ENCODE assay signal across 16 cellular contexts in the genomic region with DNA sequence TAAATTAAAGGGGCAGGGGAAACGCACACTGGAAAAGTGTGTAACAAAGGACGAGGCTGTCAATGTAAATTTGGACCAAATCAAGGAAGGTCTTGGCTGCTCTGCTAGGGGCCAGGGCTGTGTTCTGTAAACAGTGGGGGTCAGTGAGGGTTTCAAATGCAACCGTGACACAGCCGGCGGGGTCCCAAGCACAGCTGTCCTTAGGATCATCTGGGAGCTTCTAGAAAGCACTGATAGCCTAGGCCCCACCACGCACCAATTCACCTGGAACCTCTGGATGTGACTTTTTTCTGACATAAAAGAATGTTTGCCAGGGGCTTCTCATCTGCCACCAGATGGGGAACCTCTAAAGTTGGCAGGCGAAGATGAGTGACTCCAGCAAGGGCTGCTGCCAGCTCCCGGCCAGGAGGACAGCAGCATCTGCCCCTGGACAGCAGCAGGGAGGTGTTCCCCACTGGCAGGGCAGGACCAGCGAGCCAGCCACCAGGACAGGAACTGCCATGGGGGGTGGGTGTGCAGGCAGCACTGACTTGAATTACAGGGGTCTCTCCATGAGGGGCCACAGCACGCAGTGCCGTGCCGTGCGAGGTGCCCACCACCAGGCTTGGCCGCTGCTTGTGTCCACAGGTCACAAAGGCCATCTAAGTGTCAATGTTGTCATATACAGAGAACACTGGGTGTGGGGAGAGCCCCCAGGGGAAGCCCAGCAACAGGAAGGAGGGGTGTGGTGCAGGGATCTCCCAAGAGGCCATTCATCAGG.
DNase-seq lines count a peak whose midpoint lies in the region; ATAC-seq and TF ChIP-seq lines count a peak whose summit lies in the region.
"Had no signal": no experiment of that assay in that cellular context is flagged by ENCODE, and none has a peak within 500 bp of the region (broad histone marks: within the 10 kb centered on the region; RNA-seq: fewer than 3 reads in every experiment).

No MANE protein-coding gene starts in this region.

- DNase-seq in chondrocyte (ENCODE audit: low spot score) (peak; percentile 81), neural progenitor cell (ENCODE audit: low spot score) (no peak), upper lobe of right lung (peak; percentile 42), NCI-H2171 treated with DMSO at 0.1 percent for 48 hours (lab: John Stamatoyannopoulos, UW) (no peak)
- DNase-seq in activated CD4-positive, alpha-beta T cell treated with anti-CD3 and anti-CD28 coated beads for 4 hours, result no peak
- DNase-seq: ACHN; BE2C; Caco-2; CD4-positive, alpha-beta T cell; GM23248; H7; HFFc6 had no signal

- H3K27ac ChIP-seq in BLaER1 (no peak overlapping the region), neural progenitor cell (no peak overlapping the region), upper lobe of right lung (no peak overlapping the region)
- H3K27ac ChIP-seq: C4-2B, GM23248 had no signal

- H4K20me1 ChIP-seq in BLaER1, result no peaks in the 10 kb centered on the region
- H4K20me1 ChIP-seq in neural progenitor cell (ENCODE audit: low read depth), result no peaks in the 10 kb centered on the region

- peaks cover 10% of the 10 kb centered on the region for H3K4me1 ChIP-seq in BLaER1
- H3K4me1 ChIP-seq in neural progenitor cell, result peaks cover 25% of the 10 kb centered on the region
- H3K4me1 ChIP-seq in upper lobe of right lung, result no peaks in the 10 kb centered on the region
- H3K4me1 ChIP-seq: BE2C had no signal

- TF ChIP-seq CTCF in chondrocyte (IDR thresholded peaks at IDR 0.05) (no peak), neural progenitor cell (IDR thresholded peaks at IDR 0.05) (no peak), upper lobe of right lung (IDR thresholded peaks at IDR 0.05) (no peak)

- H3K36me3 Mint-ChIP-seq in chondrocyte (ENCODE audit: low read depth), result no peaks in the 10 kb centered on the region
- peaks cover 3% of the 10 kb centered on the region for H3K36me3 Mint-ChIP-seq in neural progenitor cell
- H3K36me3 Mint-ChIP-seq: IgD-negative memory B cell had no signal

- H3K9me3 Mint-ChIP-seq in chondrocyte (ENCODE audit: low read depth), result peaks cover 18% of the 10 kb centered on the region
- H3K9me3 Mint-ChIP-seq in neural progenitor cell, result peaks cover 21% of the 10 kb centered on the region
- H3K9me3 Mint-ChIP-seq: CD4-positive, alpha-beta T cell had no signal

- H3K36me3 ChIP-seq in BLaER1 (no peaks in the 10 kb centered on the region), neural progenitor cell (no peaks in the 10 kb centered on the region), upper lobe of right lung (no peaks in the 10 kb centered on the region)
- H3K36me3 ChIP-seq: BE2C had no signal

- H3K9ac ChIP-seq in BLaER1, result no peak overlapping the region
- H3K9ac ChIP-seq in neural progenitor cell, result no peak overlapping the region
- H3K9ac ChIP-seq: GM23248 had no signal

- no peak overlapping the region for H2AFZ ChIP-seq in neural progenitor cell (replicated peaks)
- H2AFZ ChIP-seq: GM23248 had no signal

- H3K4me1 Mint-ChIP-seq in chondrocyte (ENCODE audit: low read depth) (no peaks in the 10 kb centered on the region), neural progenitor cell (peaks cover 37% of the 10 kb centered on the region)

- peaks cover 31% of the 10 kb centered on the region for H3F3A ChIP-seq in neural progenitor cell (ENCODE audit: low read depth)

- H3K27me3 ChIP-seq in BLaER1 (no peaks in the 10 kb centered on the region), neural progenitor cell (no peaks in the 10 kb centered on the region), upper lobe of right lung (no peaks in the 10 kb centered on the region)

- intact Hi-C loops in upper lobe of right lung (cut with DNase I), result no loop called here

- H3K4me3 ChIP-seq in BLaER1 (no peak overlapping the region), neural progenitor cell (no peak overlapping the region), upper lobe of right lung (no peak overlapping the region)
- H3K4me3 ChIP-seq: GM23248 had no signal

- H3K27ac Mint-ChIP-seq in chondrocyte (ENCODE audit: unreplicated experiment), result no peak overlapping the region
- peak overlapping the region; percentile 91 for H3K27ac Mint-ChIP-seq in neural progenitor cell
- H3K27ac Mint-ChIP-seq: CD4-positive, alpha-beta T cell; HFFc6; IgD-negative memory B cell had no signal

- H3K4me2 ChIP-seq in BLaER1 (0 out of 2 replicates have a peak overlapping the region, but pooled peaks have one; percentile 16), neural progenitor cell (no peak overlapping the region)

- H3K9me3 ChIP-seq in BLaER1, result peaks cover 5% of the 10 kb centered on the region
- peaks cover 7% of the 10 kb centered on the region for H3K9me3 ChIP-seq in neural progenitor cell (ENCODE audit: low read depth)
- H3K9me3 ChIP-seq in upper lobe of right lung, result no peaks in the 10 kb centered on the region
- H3K9me3 ChIP-seq: BE2C had no signal

- ATAC-seq in upper lobe of right lung, result no peak
- ATAC-seq: HCT116 had no signal

- peaks cover 5% of the 10 kb centered on the region for H3K27me3 Mint-ChIP-seq in chondrocyte (ENCODE audit: low read depth)
- H3K27me3 Mint-ChIP-seq in neural progenitor cell (ENCODE audit: insufficient read depth, low read depth), result peaks cover 14% of the 10 kb centered on the region

- H3K4me3 Mint-ChIP-seq in chondrocyte (ENCODE audit: unreplicated experiment) (no peak overlapping the region), neural progenitor cell (no peak overlapping the region)
- H3K4me3 Mint-ChIP-seq: CD4-positive, alpha-beta T cell; HFFc6; IgD-negative memory B cell had no signal

- H3K79me2 ChIP-seq in neural progenitor cell (ENCODE audit: low read depth), result no peaks in the 10 kb centered on the region

Comparison
In these comparisons a context has a peak if more than half of its experiments do, and no peak if none do; other contexts are left out.
1. DNase-seq: peak in chondrocyte (single experiment) and upper lobe of right lung (single experiment); none in neural progenitor cell (single experiment), activated CD4-positive, alpha-beta T cell treated with anti-CD3 and anti-CD28 coated beads for 4 hours (0 of 2) and NCI-H2171 treated with DMSO at 0.1 percent for 48 hours (single experiment).